Comparison of ENCODE assay signal across 8 cellular contexts in the genomic region with DNA sequence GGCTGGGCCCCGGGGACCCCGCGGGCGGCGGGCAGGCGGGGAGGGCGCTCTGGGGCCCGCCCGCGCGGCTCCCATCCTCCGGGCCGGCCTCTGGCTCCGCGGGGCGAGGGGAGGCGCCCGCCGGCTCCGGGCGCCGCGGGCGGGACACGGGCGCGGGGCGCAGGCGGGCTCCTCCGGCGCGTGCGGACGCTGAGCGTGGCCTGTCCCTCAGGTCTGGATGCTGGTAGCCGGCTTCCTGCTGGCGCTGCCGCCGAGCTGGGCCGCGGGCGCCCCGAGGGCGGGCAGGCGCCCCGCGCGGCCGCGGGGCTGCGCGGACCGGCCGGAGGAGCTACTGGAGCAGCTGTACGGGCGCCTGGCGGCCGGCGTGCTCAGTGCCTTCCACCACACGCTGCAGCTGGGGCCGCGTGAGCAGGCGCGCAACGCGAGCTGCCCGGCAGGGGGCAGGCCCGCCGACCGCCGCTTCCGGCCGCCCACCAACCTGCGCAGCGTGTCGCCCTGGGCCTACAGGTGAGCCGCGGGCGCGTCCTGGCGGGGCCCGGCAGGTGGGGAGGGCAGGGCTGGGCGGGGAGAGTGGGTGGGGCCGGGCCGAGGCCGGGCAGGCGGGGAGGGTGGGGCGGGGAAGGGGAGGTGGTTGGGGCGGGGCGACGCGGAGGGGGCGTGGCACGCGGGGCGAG. TPM values are rescaled to one million over a fixed set of nuclear protein-coding genes. Genes with fewer than 3 reads are reported as not detected.
DNase-seq lines count a peak whose midpoint lies in the region; ATAC-seq and TF ChIP-seq lines count a peak whose summit lies in the region.

No MANE protein-coding gene starts in this region.

- no peak overlapping the region for H4K5ac ChIP-seq in IMR-90 (ENCODE audit: low read depth, low read length)

- H4K8ac ChIP-seq in IMR-90 (ENCODE audit: low read depth in 2 of 2, low read length in 2 of 2): no peak overlapping the region

- no peaks in the 10 kb centered on the region for H3K9me3 Mint-ChIP-seq in activated naive CD4-positive, alpha-beta T cell treated with anti-CD3 and anti-CD28 coated beads, Interleukin-2, amount 10 ng/mL, durations not matched to agents 7 days and 5 days

- no peak overlapping the region for H3K4me3 Mint-ChIP-seq in activated naive CD4-positive, alpha-beta T cell treated with anti-CD3 and anti-CD28 coated beads, Interleukin-2, amount 10 ng/mL, durations not matched to agents 7 days and 5 days

- TF ChIP-seq POLR2A in IMR-90 (IDR thresholded peaks at IDR 0.05; ENCODE audit: low read depth, low read length) (peak; percentile 29; the same call in 1 of the 2 replicates), heart left ventricle (IDR thresholded peaks at IDR 0.05) (no peak), uterus (IDR thresholded peaks at IDR 0.05) (peak in 1 of 2 donors; percentile 65)

- H3K23ac ChIP-seq in IMR-90 (ENCODE audit: low read depth, low read length): no peak overlapping the region

- H2AK9ac ChIP-seq in IMR-90 (replicated peaks; ENCODE audit: low read depth, low read length, poor library complexity): no peak overlapping the region

- H3K79me1 ChIP-seq in IMR-90 (ENCODE audit: low read depth in 1 of 2, low read length in 2 of 2): 0 out of 4 replicates have a peak, but pooled peaks cover 0 to 5% of the 10 kb centered on the region in 2 experiments

- peak; percentile 95 for DNase-seq in GM03348 (ENCODE audit: low spot score)
- peak; percentile 82 for DNase-seq in IMR-90
- DNase-seq in SK-N-DZ (ENCODE audit: low spot score): peak; percentile 69
- DNase-seq in activated naive CD4-positive, alpha-beta T cell treated with anti-CD3 and anti-CD28 coated beads, Interleukin-2, amount 10 ng/mL, durations not matched to agents 7 days and 5 days: peak; percentile 82
- DNase-seq in heart left ventricle: peak; percentile 67 to 87 (median 79)
- DNase-seq in psoas muscle: peak; percentile 78 to 88
- peak; percentile 53 to 73 for DNase-seq in uterus

- no peak overlapping the region for H3K9ac ChIP-seq in IMR-90 (ENCODE audit: low read depth, low read length)

- peak; percentile 52 for TF ChIP-seq RAD21 in IMR-90 (IDR thresholded peaks at IDR 0.05; ENCODE audit: low read length)

- no peaks in the 10 kb centered on the region for H3K9me3 ChIP-seq in IMR-90 (ENCODE audit: control insufficient read depth, insufficient read depth, low read length)
- H3K9me3 ChIP-seq in heart left ventricle: no peaks in the 10 kb centered on the region
- H3K9me3 ChIP-seq in psoas muscle: no peaks in the 10 kb centered on the region
- H3K9me3 ChIP-seq in uterus: no peaks in the 10 kb centered on the region

- TF ChIP-seq CTCF in IMR-90 (conservative IDR thresholded peaks at IDR 0.05; ENCODE audit: low read depth, low read length) (peak; percentile 84), heart left ventricle (IDR thresholded peaks at IDR 0.05) (peak; percentile 7 to 66 (median 42)), psoas muscle (IDR thresholded peaks at IDR 0.05) (peak; percentile 60), uterus (IDR thresholded peaks at IDR 0.05) (peak in 3 of 4 experiments; percentile 72 to 89 (median 73))

- H2AFZ ChIP-seq in IMR-90 (replicated peaks; ENCODE audit: low read length, poor library complexity): peak overlapping the region; percentile 91

- H2AK5ac ChIP-seq in IMR-90 (ENCODE audit: low read depth, low read length): no peak overlapping the region

- H2BK5ac ChIP-seq in IMR-90 (ENCODE audit: low read depth, low read length, poor library complexity, severe bottlenecking): no peak overlapping the region

- H3K56ac ChIP-seq in IMR-90 (ENCODE audit: extremely low read depth, insufficient read depth, low read length): no peak overlapping the region

- H3K36me3 Mint-ChIP-seq in activated naive CD4-positive, alpha-beta T cell treated with anti-CD3 and anti-CD28 coated beads, Interleukin-2, amount 10 ng/mL, durations not matched to agents 7 days and 5 days: no peaks in the 10 kb centered on the region

- H3K27ac ChIP-seq in IMR-90 (ENCODE audit: insufficient read depth, low read length) (no peak overlapping the region), heart left ventricle (peak overlapping the region in 2 of 12 donors; percentile 34 to 63), psoas muscle (peak overlapping the region; percentile 65), uterus (peak overlapping the region; percentile 49 to 63)

- H3K4me1 Mint-ChIP-seq in activated naive CD4-positive, alpha-beta T cell treated with anti-CD3 and anti-CD28 coated beads, Interleukin-2, amount 10 ng/mL, durations not matched to agents 7 days and 5 days: peaks cover 11% of the 10 kb centered on the region

- H3K9me1 ChIP-seq in IMR-90 (ENCODE audit: insufficient read depth, low read length): peaks cover 7% of the 10 kb centered on the region; the same call in 1 of the 2 replicates

- in situ Hi-C loops in IMR-90 (cut with MboI; ENCODE audit: low sequenced_read_pairs): loop anchor here (10.0 to 25.0 kb wide), 2 partner anchors 199 to 517 kb away; partner anchors contain the start of gene GJB2

- peaks cover 82% of the 10 kb centered on the region for H3K27me3 Mint-ChIP-seq in activated naive CD4-positive, alpha-beta T cell treated with anti-CD3 and anti-CD28 coated beads, Interleukin-2, amount 10 ng/mL, durations not matched to agents 7 days and 5 days

- POLR2A ChIA-PET in IMR-90 (lab: Charles Lee; ENCODE audit: unreplicated experiment): no interaction called here

- H3K27me3 ChIP-seq in IMR-90 (ENCODE audit: control insufficient read depth, insufficient read depth, low read length) (peaks cover 4% of the 10 kb centered on the region), heart left ventricle (peaks cover 0 to 25% (median 0%) of the 10 kb centered on the region in 9 donors), psoas muscle (ENCODE audit: insufficient read depth in 3 of 3, low read length in 2 of 3) (peaks cover 0 to 22% (median 0%) of the 10 kb centered on the region in 3 donors), uterus (no peaks in the 10 kb centered on the region)

- no peak overlapping the region for H3K4ac ChIP-seq in IMR-90 (ENCODE audit: low read depth, low read length)

- no peak overlapping the region for H2BK120ac ChIP-seq in IMR-90 (ENCODE audit: low read depth, low read length)

- intact Hi-C loops in IMR-90 (cut with micrococcal nuclease): loop anchor here (1.0 to 5.0 kb wide), 3 partner anchors 92 to 522 kb away; partner anchors contain the start of gene CRYL1
- intact Hi-C loops in heart left ventricle (cut with DNase I): loop anchor here in 5 of 10 donors (5.0 to 10.0 kb wide), 5 partner anchors 121 to 209 kb away; partner anchors contain the start of gene IFT88 (in 1 of the 5)
- intact Hi-C loops in psoas muscle (cut with DNase I): loop anchor here in 1 of 2 donors (5.0 kb wide), 1 partner anchor 207 kb away; no protein-coding TSS in a partner anchor
- intact Hi-C loops in uterus (cut with DNase I; ENCODE audit: low total_unique reads): no loop called here

- no TSS peak for BruUV-seq in IMR-90 (replicated peaks; lab: Mats Ljungman, UMichigan)

- WGBS in IMR-90 (ENCODE audit: extremely low coverage in 2 of 2, insufficient read length in 1 of 2), 2 experiments: 0% methylated on average over 15 of the region's 96 CpGs; no CpG with 5 or more reads in 1 of the 2 experiments
- 0 to 1% methylated on average over 94 to 96 of the region's 96 CpGs; no CpG with 5 or more reads in 2 of the 4 donors for WGBS in heart left ventricle, 4 donors
- WGBS in psoas muscle, 3 donors: 0 to 1% (median 1%) methylated on average over 20 to 96 of the region's 96 CpGs

- peak overlapping the region; percentile 63; the same call in 1 of the 2 replicates for H3K4me2 ChIP-seq in IMR-90 (ENCODE audit: low read depth, low read length)

- peak; percentile 81 for ATAC-seq in GM21576 (IDR thresholded peaks at IDR 0.05; ENCODE audit: unreplicated experiment)
- ATAC-seq in IMR-90 (ENCODE audit: low read depth): peak; percentile 91
- ATAC-seq in heart left ventricle: peak; percentile 71 to 91 (median 85)
- ATAC-seq in psoas muscle: peak; percentile 87 to 89 (median 88)

- H3K4me1 ChIP-seq in IMR-90 (ENCODE audit: control insufficient read depth, insufficient read depth, low read length) (peaks cover 4% of the 10 kb centered on the region; the same call in 1 of the 2 replicates), heart left ventricle (peaks cover 0 to 17% (median 5%) of the 10 kb centered on the region in 12 donors), psoas muscle (peaks cover 13% of the 10 kb centered on the region), uterus (no peaks in the 10 kb centered on the region)

- H3K14ac ChIP-seq in IMR-90 (replicated peaks; ENCODE audit: low read depth, low read length): no peak overlapping the region

- H2BK20ac ChIP-seq in IMR-90 (ENCODE audit: low read depth, low read length): no peak overlapping the region

- H3K4me3 ChIP-seq in IMR-90 (ENCODE audit: insufficient read depth, low read depth, low read length): peak overlapping the region; percentile 77
- peak overlapping the region in 11 of 12 donors; percentile 16 to 74 (median 58) for H3K4me3 ChIP-seq in heart left ventricle
- H3K4me3 ChIP-seq in psoas muscle: peak overlapping the region; percentile 63
- peak overlapping the region; percentile 25 to 62 for H3K4me3 ChIP-seq in uterus

- CTCF ChIA-PET in IMR-90 (lab: Yijun Ruan, JAX): interaction anchor here (0.6 to 1.5 kb wide), 4 partner anchors 11 to 221 kb away, joined by 4 to 7 read pairs (median 4); no protein-coding TSS in a partner anchor
- CTCF ChIA-PET in activated naive CD4-positive, alpha-beta T cell treated with anti-CD3 and anti-CD28 coated beads, Interleukin-2, amount 10 ng/mL, durations not matched to agents 7 days and 5 days (lab: Charles Lee): interaction anchor here (0.7 to 2.3 kb wide), 6 partner anchors 11 to 507 kb away, joined by 3 to 5 read pairs (median 4); partner anchors contain the start of gene XPO4

- no peaks in the 10 kb centered on the region for H4K20me1 ChIP-seq in IMR-90 (ENCODE audit: insufficient read depth, low read length)

- no peak overlapping the region for H3K18ac ChIP-seq in IMR-90 (ENCODE audit: low read depth, low read length)

- H4K91ac ChIP-seq in IMR-90 (ENCODE audit: insufficient read depth, low read depth, low read length): no peak overlapping the region

- no peak overlapping the region for H3K27ac Mint-ChIP-seq in activated naive CD4-positive, alpha-beta T cell treated with anti-CD3 and anti-CD28 coated beads, Interleukin-2, amount 10 ng/mL, durations not matched to agents 7 days and 5 days

- dilution Hi-C loops in IMR-90 (cut with HindIII; ENCODE audit: low sequenced_read_pairs, unreplicated experiment): no loop called here

- no peaks in the 10 kb centered on the region for H3K36me3 ChIP-seq in IMR-90 (ENCODE audit: control insufficient read depth, insufficient read depth, low read length)
- H3K36me3 ChIP-seq in heart left ventricle: no peaks in the 10 kb centered on the region
- no peaks in the 10 kb centered on the region for H3K36me3 ChIP-seq in psoas muscle (ENCODE audit: insufficient read depth in 1 of 2, low read depth in 1 of 2)
- no peaks in the 10 kb centered on the region for H3K36me3 ChIP-seq in uterus

- H2BK15ac ChIP-seq in IMR-90 (ENCODE audit: low read depth, low read length): no peak overlapping the region

RNA-seq across cellular contexts. Expression of gene IL17D, which starts 0.4 kb away (rescaled TPM):
- total RNA-seq in IMR-90 (2012; rRNA removed) (0.56 and 0.72 TPM in 2 replicates), heart left ventricle (1 to 10 TPM in 4 of 9 donors, under 1 TPM in 5; 0.48 to 1.6 (median 0.95) TPM), psoas muscle (10 to 100 TPM in 3 of 4 donors, 1 to 10 TPM in 1; 3.0 to 78.9 (median 39.4) TPM), uterus (1 to 10 TPM in 2 of 4 donors, not detected in 2; 2.7 to 5.6 TPM)
- polyA plus RNA-seq in IMR-90 (2012; rRNA removed) (1.2 and 1.4 TPM in 2 replicates), heart left ventricle (under 1 TPM; 0.30 to 0.44 TPM), psoas muscle (1 to 10 TPM; 1.0 to 7.7 (median 5.6) TPM)
- polyA plus RNA-seq in IMR-90 (2012; cell fraction: cytosol; rRNA removed): 0.89 and 1.9 TPM in 2 replicates
- polyA plus RNA-seq in IMR-90 (2012; cell fraction: nucleus; rRNA removed; ENCODE audit: low replicate concordance): 1.4 TPM in 2 replicates
- polyA plus RNA-seq in SK-N-DZ (2014; cell fraction: cytosol; rRNA removed): 6.3 and 7.3 TPM in 2 replicates
- 4.2 and 6.1 TPM in 2 replicates for polyA plus RNA-seq in SK-N-DZ (2014; cell fraction: nucleus; rRNA removed)
